Comparison of ENCODE assay signal across 8 cellular contexts in genomic region chr3:187066228-187066995, GRCh38.
DNase-seq lines count a peak whose midpoint lies in the region; ATAC-seq and TF ChIP-seq lines count a peak whose summit lies in the region.

No MANE protein-coding gene starts in this region.

- intact Hi-C loops in Right ventricle myocardium superior (cut with DNase I) (no loop called here), cardiac septum (cut with DNase I) (no loop called here)

- H3K23ac ChIP-seq in mesendoderm (ENCODE audit: low read length): no peak overlapping the region

- H3K36me3 ChIP-seq in brain microvascular endothelial cell (replicated peaks) (no peaks in the 10 kb centered on the region), mesendoderm (ENCODE audit: control insufficient read depth, insufficient read depth, low read length) (no peaks in the 10 kb centered on the region)

- in situ Hi-C loops in brain microvascular endothelial cell (cut with HindIII; ENCODE audit: low pct_ligation_motif_present, low sequenced_read_pairs): no loop called here

- H3K4me2 ChIP-seq in mesendoderm (ENCODE audit: low read length): no peak overlapping the region

- H3K27me3 ChIP-seq in brain microvascular endothelial cell (replicated peaks) (no peaks in the 10 kb centered on the region), mesendoderm (ENCODE audit: insufficient read depth, low read length, poor library complexity) (no peaks in the 10 kb centered on the region)

- no peak overlapping the region for H3K4ac ChIP-seq in mesendoderm (ENCODE audit: low read depth, low read length)

- H3K56ac ChIP-seq in mesendoderm (ENCODE audit: low read length): no peak overlapping the region

- DNase-seq in Right ventricle myocardium superior (no peak), cardiac septum (ENCODE audit: low spot score) (no peak), RPMI8226 (peak; percentile 64), brain microvascular endothelial cell (no peak), mesendoderm (peak; percentile 95), superior temporal gyrus (ENCODE audit: extremely low spot score) (no peak)

- peaks cover 15% of the 10 kb centered on the region for H3K4me1 ChIP-seq in mesendoderm (ENCODE audit: control insufficient read depth, low read depth, low read length)

- no peak overlapping the region for H4K5ac ChIP-seq in mesendoderm (ENCODE audit: low read length)

- ATAC-seq in Right ventricle myocardium superior (ENCODE audit: poor library complexity) (peak; percentile 80), HG02884 (IDR thresholded peaks at IDR 0.05; ENCODE audit: unreplicated experiment) (peak; percentile 25), GM18907 (IDR thresholded peaks at IDR 0.05; ENCODE audit: unreplicated experiment) (no peak)

- H4K8ac ChIP-seq in mesendoderm (ENCODE audit: low read depth, low read length): no peak overlapping the region

- no peak overlapping the region for H3K9ac ChIP-seq in mesendoderm (ENCODE audit: low read length)

- H3K79me2 ChIP-seq in mesendoderm (ENCODE audit: control insufficient read depth, insufficient read depth, low read length): no peaks in the 10 kb centered on the region

- H3K27ac ChIP-seq in brain microvascular endothelial cell (no peak overlapping the region), mesendoderm (ENCODE audit: low read depth, low read length) (no peak overlapping the region)

- H3K4me3 ChIP-seq in brain microvascular endothelial cell (ENCODE audit: low read depth, low read length) (no peak overlapping the region), mesendoderm (ENCODE audit: low read length) (no peak overlapping the region)

- no peak overlapping the region for H2BK15ac ChIP-seq in mesendoderm (replicated peaks; ENCODE audit: low read depth)

- H2AK5ac ChIP-seq in mesendoderm (ENCODE audit: low read length): no peak overlapping the region

- no CpG with 5 or more reads among the region's 7 CpGs for WGBS in mesendoderm (ENCODE audit: extremely low coverage, insufficient coverage, low lambda C conversion rate)

- H2BK5ac ChIP-seq in mesendoderm (ENCODE audit: low read length): no peak overlapping the region

- no peak overlapping the region for H3K18ac ChIP-seq in mesendoderm (ENCODE audit: low read length)

- H2BK120ac ChIP-seq in mesendoderm (ENCODE audit: low read depth, low read length): no peak overlapping the region

- no peaks in the 10 kb centered on the region for H3K79me1 ChIP-seq in mesendoderm (ENCODE audit: low read length)

- TF ChIP-seq CTCF in brain microvascular endothelial cell (IDR thresholded peaks at IDR 0.05; ENCODE audit: low read depth, low read length, missing control alignments): peak; percentile 55

Comparison
In these comparisons a context has a peak if more than half of its experiments do, and no peak if none do; other contexts are left out.
1. DNase-seq: peak in RPMI8226 (single experiment) and mesendoderm (single experiment); none in Right ventricle myocardium superior (single experiment), cardiac septum (single experiment), brain microvascular endothelial cell (single experiment) and superior temporal gyrus (single experiment).